8 cellular contexts compared by ENCODE assay signal in genomic region chr6:97282238-97282725, GRCh38. TPM values are rescaled to one million over a fixed set of nuclear protein-coding genes. Genes with fewer than 3 reads are reported as not detected.
DNase-seq lines count a peak whose midpoint lies in the region; ATAC-seq and TF ChIP-seq lines count a peak whose summit lies in the region.

No MANE protein-coding gene starts in this region.

- H3K36me3 ChIP-seq in MG63 (peaks cover 41% of the 10 kb centered on the region), lung (ENCODE audit: control insufficient read depth in 2 of 2, insufficient read depth in 2 of 2, low read length in 2 of 2) (no peaks in the 10 kb centered on the region), vagina (no peaks in the 10 kb centered on the region)

- H3K4me3 Mint-ChIP-seq in MCF 10A (ENCODE audit: unreplicated experiment), result peak overlapping the region; percentile 87

- peak overlapping the region; percentile 71 for H3K27ac Mint-ChIP-seq in MCF 10A (ENCODE audit: low read depth, unreplicated experiment)

- H3K27me3 ChIP-seq in MG63 (no peaks in the 10 kb centered on the region), lung (ENCODE audit: control insufficient read depth, insufficient read depth) (no peaks in the 10 kb centered on the region), vagina (no peaks in the 10 kb centered on the region)

- CTCF ChIA-PET in MCF 10A (lab: Yijun Ruan, JAX), result interaction anchor here (1.1 to 1.8 kb wide), 2 partner anchors 66 to 92 kb away, joined by 3 to 4 read pairs; no protein-coding TSS in a partner anchor

- no peaks in the 10 kb centered on the region for H3K4me1 Mint-ChIP-seq in MCF 10A (ENCODE audit: insufficient read depth, unreplicated experiment)

- no TSS peak for BruUV-seq in MCF 10A (replicated peaks; lab: Mats Ljungman, UMichigan)

- H3K36me3 Mint-ChIP-seq in MCF 10A (ENCODE audit: insufficient read depth, unreplicated experiment), result peaks cover 12% of the 10 kb centered on the region

- TF ChIP-seq POLR2A in vagina (IDR thresholded peaks at IDR 0.05), result no peak

- H3K27me3 Mint-ChIP-seq in MCF 10A (ENCODE audit: insufficient read depth, unreplicated experiment), result no peaks in the 10 kb centered on the region

- H3K9me3 ChIP-seq in MG63, result no peaks in the 10 kb centered on the region
- H3K9me3 ChIP-seq in lung (ENCODE audit: control insufficient read depth in 2 of 2, insufficient read depth in 1 of 2, low read length in 1 of 2), result no peaks in the 10 kb centered on the region
- H3K9me3 ChIP-seq in vagina, result no peaks in the 10 kb centered on the region

- 3 to 5% methylated on average over 13 of the region's 13 CpGs for WGBS in lung, 2 donors

- H3K4me1 ChIP-seq in lung (ENCODE audit: control insufficient read depth in 2 of 2, insufficient read depth in 2 of 2, low read length in 2 of 2), result peaks cover 0 to 1% of the 10 kb centered on the region in 2 donors
- H3K4me1 ChIP-seq in vagina, result peaks cover 20% of the 10 kb centered on the region

- H3K27ac ChIP-seq in lung (ENCODE audit: low read depth in 1 of 2, low read length in 1 of 2) (peak overlapping the region in 1 of 2 donors; percentile 75), vagina (peak overlapping the region; percentile 65)

- intact Hi-C loops in MCF 10A (cut with micrococcal nuclease), result no loop called here
- intact Hi-C loops in vagina (cut with DNase I), result no loop called here

- POLR2A ChIA-PET in MCF 10A (lab: Yijun Ruan, JAX), result interaction anchor here (0.6 kb wide), 1 partner anchor 64 kb away, joined by 3 read pairs; no protein-coding TSS in a partner anchor

- no peaks in the 10 kb centered on the region for H3K9me3 Mint-ChIP-seq in MCF 10A (ENCODE audit: unreplicated experiment)

- TF ChIP-seq CTCF in MCF 10A (IDR thresholded peaks at IDR 0.05; ENCODE audit: unreplicated experiment) (no peak), lung (IDR thresholded peaks at IDR 0.05; ENCODE audit: control extremely low read depth, extremely low read depth) (no peak), vagina (IDR thresholded peaks at IDR 0.05) (no peak)

- DNase-seq in Daoy (ENCODE audit: low read depth) (peak; percentile 2), MG63 (no peak), MCF 10A (ENCODE audit: unreplicated experiment) (peak; percentile 24), lung (ENCODE audit: low spot score) (no peak), vagina (ENCODE audit: extremely low spot score in 2 of 2) (no peak)
- no peak for DNase-seq in stimulated activated CD4-positive, alpha-beta T cell treated with anti-CD3 and anti-CD28 coated beads, Interleukin-2, amount 100 ng/mL, for 24 hours

- ATAC-seq in GM21528 (IDR thresholded peaks at IDR 0.05; ENCODE audit: low FRiP score, unreplicated experiment) (peak; percentile 16), lung (ENCODE audit: insufficient read depth, low FRiP score) (no peak), GM19452 (IDR thresholded peaks at IDR 0.05; ENCODE audit: unreplicated experiment) (no peak)

- H3K4me3 ChIP-seq in MG63 (peak overlapping the region; percentile 79), lung (peak overlapping the region; percentile 89), vagina (peak overlapping the region; percentile 75 to 81)

RNA-seq across cellular contexts. Expression of gene MMS22L, which starts 0.7 kb away (rescaled TPM):
- 28.4 and 33.1 TPM in 2 replicates for total RNA-seq in Daoy (2014; rRNA removed; shearing (Covaris generic))
- total RNA-seq in MG63 (2014; rRNA removed; shearing (Covaris generic); ENCODE audit: low replicate concordance), result 8.2 and 12.9 TPM in 2 replicates
- 7.6 and 9.8 TPM in 2 replicates for total RNA-seq in MCF 10A (2022)
- 10 to 100 TPM in 1 of 2 donors, 1 to 10 TPM in 1; 9.8 to 27.0 TPM for total RNA-seq in lung
- polyA plus RNA-seq in lung, result 1 to 10 TPM; 1.5 to 1.8 TPM
- 19.6 TPM for total RNA-seq in vagina

Comparison
In these comparisons a context has a peak if more than half of its experiments do, and no peak if none do; other contexts are left out.
1. DNase-seq: peak in Daoy (single experiment) and MCF 10A (single experiment); none in MG63 (single experiment), lung (single experiment), vagina (0 of 2) and stimulated activated CD4-positive, alpha-beta T cell treated with anti-CD3 and anti-CD28 coated beads, Interleukin-2, amount 100 ng/mL, for 24 hours (0 of 2).
2. Peak in every context shown above with its lines, with median percentiles within 50 percentile points of each other: H3K4me3 ChIP-seq.